In genomic region chr5:161614342-161614741, GRCh38 we compare ENCODE assay signal across 26 cellular contexts.
"Had no signal": no experiment of that assay in that cellular context is flagged by ENCODE, and none has a peak within 500 bp of the region (broad histone marks: within the 10 kb centered on the region; RNA-seq: fewer than 3 reads in every experiment).

No MANE protein-coding gene starts in this region.

- DNase-seq: stimulated activated CD4-positive, alpha-beta T cell treated with anti-CD3 and anti-CD28 coated beads, Interleukin-2, amount 100 ng/mL, for 48 hours; stimulated activated CD4-positive, alpha-beta T cell treated with anti-CD3 and anti-CD28 coated beads, Interleukin-4, amount 100 ng/mL, for 1 hour; stimulated activated CD4-positive, alpha-beta T cell treated with anti-CD3 and anti-CD28 coated beads, Interleukin-4, amount 100 ng/mL, for 24 hours; stimulated activated CD4-positive, alpha-beta T cell treated with anti-CD3 and anti-CD28 coated beads, Interleukin-4, amount 100 ng/mL, for 4 hours; stimulated activated CD8-positive, alpha-beta memory T cell treated with anti-CD3 and anti-CD28 coated beads, Interleukin-4, amount 100 ng/mL, for 48 hours; stimulated activated naive B cell treated with anti-CD40 and anti-IgM and Interleukin-4, amounts not matched to agents 10 μg/mL and 1 μg/mL and 100 μg/mL, for 72 hours; stimulated activated naive CD4-positive, alpha-beta T cell; stimulated activated naive CD4-positive, alpha-beta T cell treated with Interleukin-2 at 50 U/mL for 16 hours; stimulated activated naive CD8-positive, alpha-beta T cell treated with anti-CD3 and anti-CD28 coated beads, Interleukin-15, amount 100 ng/mL, for 72 hours; stimulated activated naive CD8-positive, alpha-beta T cell treated with anti-CD3 and anti-CD28 coated beads, Interleukin-15, Interleukin-2, amounts not matched to agents 100 U/mL and 50 U/mL, for 24 hours; stomach; substantia nigra; testis; thyroid gland; tibial artery; transverse colon; trophoblast cell; upper lobe of left lung; upper lobe of right lung; uterus had no signal

- H3K4me3 ChIP-seq: stomach, suprapubic skin, testis, thoracic aorta, thyroid gland, tibial artery, tibial nerve, transverse colon, upper lobe of left lung, upper lobe of right lung, uterus, vagina had no signal

- H3K4me1 ChIP-seq: stomach, suprapubic skin, testis, thyroid gland, tibial artery, tibial nerve, transverse colon, upper lobe of left lung, upper lobe of right lung, uterus, vagina had no signal

- H3K9me3 ChIP-seq: stomach, suprapubic skin, testis, thoracic aorta, thyroid gland, tibial artery, transverse colon, upper lobe of left lung, upper lobe of right lung, uterus, vagina had no signal

- ATAC-seq: stimulated activated effector memory CD8-positive, alpha-beta T cell treated with anti-CD3 and anti-CD28 coated beads, Interleukin-12 subunit alpha, Interleukin-12 subunit beta, amount 100 ng/mL, for 72 hours; stimulated activated memory B cell treated with anti-CD40 and anti-IgM and Interleukin-4, amounts not matched to agents 10 μg/mL and 1 μg/mL and 100 μg/mL, for 72 hours; stimulated activated naive B cell treated with anti-CD40 and anti-IgM and Interleukin-4, amounts not matched to agents 10 μg/mL and 1 μg/mL and 100 μg/mL, for 72 hours; stimulated activated naive CD8-positive, alpha-beta T cell treated with anti-CD3 and anti-CD28 coated beads, Interleukin-15, amount 100 ng/mL, for 72 hours; stimulated activated naive CD8-positive, alpha-beta T cell treated with anti-CD3 and anti-CD28 coated beads, Interleukin-15, Interleukin-2, amounts not matched to agents 100 U/mL and 50 U/mL, for 24 hours; upper lobe of right lung had no signal

- H3K27ac ChIP-seq: stomach, suprapubic skin, testis, thoracic aorta, thyroid gland, tibial artery, tibial nerve, transverse colon, upper lobe of left lung, upper lobe of right lung, uterus, vagina had no signal

- H3K36me3 ChIP-seq: stomach, suprapubic skin, thoracic aorta, thyroid gland, tibial artery, tibial nerve, transverse colon, upper lobe of left lung, upper lobe of right lung, uterus, vagina had no signal

- H3K27me3 ChIP-seq: stomach, suprapubic skin, testis, thyroid gland, tibial artery, tibial nerve, transverse colon, upper lobe of left lung, upper lobe of right lung, uterus, vagina had no signal
